Comparison of ENCODE assay signal across 2 cellular contexts in the genomic region with DNA sequence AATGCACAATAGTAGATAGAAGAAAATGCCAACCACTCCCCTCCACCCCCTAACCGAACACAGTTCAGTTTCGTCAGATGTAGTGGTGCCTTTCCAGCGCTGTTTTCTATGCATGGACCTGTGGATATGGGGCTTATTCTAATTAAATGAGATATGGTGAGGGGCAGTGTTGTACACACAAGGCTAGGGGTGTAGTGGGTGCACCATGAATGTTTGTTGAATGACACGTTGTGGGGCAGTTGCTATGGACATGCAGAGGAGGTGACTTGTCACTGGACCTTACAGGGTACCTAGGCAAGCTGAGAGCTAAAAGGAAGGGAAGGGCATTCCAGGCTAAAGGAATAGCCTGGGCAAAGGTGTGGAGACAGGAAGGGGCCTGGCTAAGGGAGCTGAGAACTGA.
TF ChIP-seq lines count a peak whose summit lies in the region.

No MANE protein-coding gene starts in this region.

TF ChIP-seq in HepG2, 621 proteins besides CTCF, POLR2A, EP300 and RAD21:
- TF ChIP-seq ZIK1 (CRISPR knock-in tag; IDR thresholded peaks at IDR 0.05; ENCODE audit: borderline replicate concordance, low read depth): no peak
- TF ChIP-seq ZNF839 (CRISPR knock-in tag; IDR thresholded peaks at IDR 0.05; ENCODE audit: borderline replicate concordance): no peak
- TF ChIP-seq, protein P1, sequence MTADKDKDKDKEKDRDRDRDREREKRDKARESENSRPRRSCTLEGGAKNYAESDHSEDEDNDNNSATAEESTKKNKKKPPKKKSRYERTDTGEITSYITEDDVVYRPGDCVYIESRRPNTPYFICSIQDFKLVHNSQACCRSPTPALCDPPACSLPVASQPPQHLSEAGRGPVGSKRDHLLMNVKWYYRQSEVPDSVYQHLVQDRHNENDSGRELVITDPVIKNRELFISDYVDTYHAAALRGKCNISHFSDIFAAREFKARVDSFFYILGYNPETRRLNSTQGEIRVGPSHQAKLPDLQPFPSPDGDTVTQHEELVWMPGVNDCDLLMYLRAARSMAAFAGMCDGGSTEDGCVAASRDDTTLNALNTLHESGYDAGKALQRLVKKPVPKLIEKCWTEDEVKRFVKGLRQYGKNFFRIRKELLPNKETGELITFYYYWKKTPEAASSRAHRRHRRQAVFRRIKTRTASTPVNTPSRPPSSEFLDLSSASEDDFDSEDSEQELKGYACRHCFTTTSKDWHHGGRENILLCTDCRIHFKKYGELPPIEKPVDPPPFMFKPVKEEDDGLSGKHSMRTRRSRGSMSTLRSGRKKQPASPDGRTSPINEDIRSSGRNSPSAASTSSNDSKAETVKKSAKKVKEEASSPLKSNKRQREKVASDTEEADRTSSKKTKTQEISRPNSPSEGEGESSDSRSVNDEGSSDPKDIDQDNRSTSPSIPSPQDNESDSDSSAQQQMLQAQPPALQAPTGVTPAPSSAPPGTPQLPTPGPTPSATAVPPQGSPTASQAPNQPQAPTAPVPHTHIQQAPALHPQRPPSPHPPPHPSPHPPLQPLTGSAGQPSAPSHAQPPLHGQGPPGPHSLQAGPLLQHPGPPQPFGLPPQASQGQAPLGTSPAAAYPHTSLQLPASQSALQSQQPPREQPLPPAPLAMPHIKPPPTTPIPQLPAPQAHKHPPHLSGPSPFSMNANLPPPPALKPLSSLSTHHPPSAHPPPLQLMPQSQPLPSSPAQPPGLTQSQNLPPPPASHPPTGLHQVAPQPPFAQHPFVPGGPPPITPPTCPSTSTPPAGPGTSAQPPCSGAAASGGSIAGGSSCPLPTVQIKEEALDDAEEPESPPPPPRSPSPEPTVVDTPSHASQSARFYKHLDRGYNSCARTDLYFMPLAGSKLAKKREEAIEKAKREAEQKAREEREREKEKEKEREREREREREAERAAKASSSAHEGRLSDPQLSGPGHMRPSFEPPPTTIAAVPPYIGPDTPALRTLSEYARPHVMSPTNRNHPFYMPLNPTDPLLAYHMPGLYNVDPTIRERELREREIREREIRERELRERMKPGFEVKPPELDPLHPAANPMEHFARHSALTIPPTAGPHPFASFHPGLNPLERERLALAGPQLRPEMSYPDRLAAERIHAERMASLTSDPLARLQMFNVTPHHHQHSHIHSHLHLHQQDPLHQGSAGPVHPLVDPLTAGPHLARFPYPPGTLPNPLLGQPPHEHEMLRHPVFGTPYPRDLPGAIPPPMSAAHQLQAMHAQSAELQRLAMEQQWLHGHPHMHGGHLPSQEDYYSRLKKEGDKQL (CRISPR knock-in tag; IDR thresholded peaks at IDR 0.05; ENCODE audit: low read depth): no peak
- no peak for TF ChIP-seq ELF4 (CRISPR knock-in tag; IDR thresholded peaks at IDR 0.05; ENCODE audit: borderline replicate concordance)
- TF ChIP-seq ZNF382 (CRISPR knock-in tag; IDR thresholded peaks at IDR 0.05; ENCODE audit: borderline replicate concordance): no peak
- TF ChIP-seq, protein P2, sequence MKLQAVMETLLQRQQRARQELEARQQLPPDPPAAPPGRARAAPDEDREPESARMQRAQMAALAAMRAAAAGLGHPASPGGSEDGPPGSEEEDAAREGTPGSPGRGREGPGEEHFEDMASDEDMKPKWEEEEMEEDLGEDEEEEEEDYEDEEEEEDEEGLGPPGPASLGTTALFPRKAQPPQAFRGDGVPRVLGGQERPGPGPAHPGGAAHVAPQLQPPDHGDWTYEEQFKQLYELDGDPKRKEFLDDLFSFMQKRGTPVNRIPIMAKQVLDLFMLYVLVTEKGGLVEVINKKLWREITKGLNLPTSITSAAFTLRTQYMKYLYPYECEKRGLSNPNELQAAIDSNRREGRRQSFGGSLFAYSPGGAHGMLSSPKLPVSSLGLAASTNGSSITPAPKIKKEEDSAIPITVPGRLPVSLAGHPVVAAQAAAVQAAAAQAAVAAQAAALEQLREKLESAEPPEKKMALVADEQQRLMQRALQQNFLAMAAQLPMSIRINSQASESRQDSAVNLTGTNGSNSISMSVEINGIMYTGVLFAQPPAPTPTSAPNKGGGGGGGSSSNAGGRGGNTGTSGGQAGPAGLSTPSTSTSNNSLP (IDR thresholded peaks at IDR 0.05; ENCODE audit: low read depth, low read length): no peak
- TF ChIP-seq, protein P3, sequence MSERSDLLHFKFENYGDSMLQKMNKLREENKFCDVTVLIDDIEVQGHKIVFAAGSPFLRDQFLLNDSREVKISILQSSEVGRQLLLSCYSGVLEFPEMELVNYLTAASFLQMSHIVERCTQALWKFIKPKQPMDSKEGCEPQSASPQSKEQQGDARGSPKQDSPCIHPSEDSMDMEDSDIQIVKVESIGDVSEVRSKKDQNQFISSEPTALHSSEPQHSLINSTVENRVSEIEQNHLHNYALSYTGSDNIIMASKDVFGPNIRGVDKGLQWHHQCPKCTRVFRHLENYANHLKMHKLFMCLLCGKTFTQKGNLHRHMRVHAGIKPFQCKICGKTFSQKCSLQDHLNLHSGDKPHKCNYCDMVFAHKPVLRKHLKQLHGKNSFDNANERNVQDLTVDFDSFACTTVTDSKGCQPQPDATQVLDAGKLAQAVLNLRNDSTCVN (CRISPR knock-in tag; IDR thresholded peaks at IDR 0.05; ENCODE audit: borderline replicate concordance): no peak
- no peak for TF ChIP-seq SMC3 (IDR thresholded peaks at IDR 0.05; ENCODE audit: low read length)
- no peak for TF ChIP-seq ARHGAP35 (CRISPR knock-in tag; IDR thresholded peaks at IDR 0.05; ENCODE audit: borderline replicate concordance)
- TF ChIP-seq NFATC3 (CRISPR knock-in tag; IDR thresholded peaks at IDR 0.05): no peak
- no peak for TF ChIP-seq KLF6 (CRISPR knock-in tag; IDR thresholded peaks at IDR 0.05)
- no peak for TF ChIP-seq ZNF598 (CRISPR knock-in tag; IDR thresholded peaks at IDR 0.05; ENCODE audit: borderline replicate concordance)
- no peak for TF ChIP-seq HDAC2 (CRISPR knock-in tag; IDR thresholded peaks at IDR 0.05)
- no peak for TF ChIP-seq ZNF260 (CRISPR knock-in tag; IDR thresholded peaks at IDR 0.05; ENCODE audit: borderline replicate concordance, low read depth)
- TF ChIP-seq ZSCAN25 (CRISPR knock-in tag; IDR thresholded peaks at IDR 0.05): no peak

TF ChIP-seq in GM12891, 5 proteins besides CTCF, POLR2A, EP300 and RAD21:
- TF ChIP-seq PAX5 (IDR thresholded peaks at IDR 0.05; ENCODE audit: insufficient read depth, low read length, severe bottlenecking): no peak
- no peak for TF ChIP-seq SPI1 (IDR thresholded peaks at IDR 0.05; ENCODE audit: low read depth, low read length)
- TF ChIP-seq TAF1 (IDR thresholded peaks at IDR 0.05; ENCODE audit: low read depth, low read length): no peak
- TF ChIP-seq POU2F2 (IDR thresholded peaks at IDR 0.05; ENCODE audit: low read depth, low read length): no peak
- TF ChIP-seq POLR2AphosphoS5 (IDR thresholded peaks at IDR 0.05; ENCODE audit: low read depth, low read length): no peak
